12 cellular contexts compared by ENCODE assay signal in genomic region chr17:32936157-32936893, GRCh38. TPM values are rescaled to one million over a fixed set of nuclear protein-coding genes. Genes with fewer than 3 reads are reported as not detected.
DNase-seq lines count a peak whose midpoint lies in the region; ATAC-seq and TF ChIP-seq lines count a peak whose summit lies in the region.
"Had no signal": no experiment of that assay in that cellular context is flagged by ENCODE, and none has a peak within 500 bp of the region (broad histone marks: within the 10 kb centered on the region; RNA-seq: fewer than 3 reads in every experiment).

No MANE protein-coding gene starts in this region.

- peaks cover 4% of the 10 kb centered on the region for H3K36me3 ChIP-seq in mucosa of stomach (ENCODE audit: control insufficient read depth, insufficient read depth, low read length)
- peaks cover 7 to 8% of the 10 kb centered on the region in 2 donors for H3K36me3 ChIP-seq in thyroid gland
- H3K36me3 ChIP-seq in A673 (ENCODE audit: insufficient read depth, low read length, poor library complexity, severe bottlenecking), result peaks cover 20% of the 10 kb centered on the region

- TF ChIP-seq CTCF in thyroid gland (IDR thresholded peaks at IDR 0.05) (no peak), A673 (conservative IDR thresholded peaks at IDR 0.05; ENCODE audit: low read depth, low read length) (no peak)

- ATAC-seq in activated CD4-positive, alpha-beta T cell treated with anti-CD3 and anti-CD28 coated beads for 36 hours, result peak; percentile 23

- H3K27me3 Mint-ChIP-seq in activated CD4-positive, alpha-beta T cell treated with anti-CD3 and anti-CD28 coated beads for 36 hours, result peaks cover 25% of the 10 kb centered on the region
- peaks cover 28% of the 10 kb centered on the region for H3K27me3 Mint-ChIP-seq in activated CD4-positive, alpha-beta T cell treated with anti-CD3 and anti-CD28 coated beads, Interleukin-2, amount 10 ng/mL, durations not matched to agents 24 days and 14 days

- H3K36me3 Mint-ChIP-seq in activated CD4-positive, alpha-beta T cell treated with anti-CD3 and anti-CD28 coated beads for 36 hours (ENCODE audit: low read depth), result no peaks in the 10 kb centered on the region
- no peaks in the 10 kb centered on the region for H3K36me3 Mint-ChIP-seq in activated CD4-positive, alpha-beta T cell treated with anti-CD3 and anti-CD28 coated beads, Interleukin-2, amount 10 ng/mL, durations not matched to agents 24 days and 14 days (ENCODE audit: low read depth)
- H3K36me3 Mint-ChIP-seq: activated naive CD4-positive, alpha-beta T cell treated with anti-CD3 and anti-CD28 coated beads, Interleukin-2, amount 50 U/mL, for 24 hours had no signal

- H3K9ac ChIP-seq in mucosa of stomach (ENCODE audit: low read length), result peak overlapping the region; percentile 19

- H3K4me1 ChIP-seq in mucosa of stomach (ENCODE audit: control insufficient read depth, insufficient read depth, low read length), result peaks cover 15% of the 10 kb centered on the region
- H3K4me1 ChIP-seq in thyroid gland, result peaks cover 6 to 13% of the 10 kb centered on the region in 2 donors
- peaks cover 11% of the 10 kb centered on the region for H3K4me1 ChIP-seq in A673 (ENCODE audit: insufficient read depth, low read length, poor library complexity, severe bottlenecking)

- intact Hi-C loops in activated CD4-positive, alpha-beta T cell treated with anti-CD3 and anti-CD28 coated beads for 36 hours (cut with DNase I, micrococcal nuclease), result no loop called here
- intact Hi-C loops in activated CD4-positive, alpha-beta T cell treated with anti-CD3 and anti-CD28 coated beads, Interleukin-2, amount 10 ng/mL, durations not matched to agents 24 days and 14 days (cut with micrococcal nuclease), result no loop called here
- intact Hi-C loops in thyroid gland (cut with DNase I), result loop anchor here (5.0 to 10.0 kb wide), 2 partner anchors 62 to 154 kb away; partner anchors contain the start of gene MYO1D
- intact Hi-C loops in A673 (cut with micrococcal nuclease; ENCODE audit: unreplicated experiment), result no loop called here

- no TSS peak for BruUV-seq in A673 (replicated peaks; lab: Mats Ljungman, UMichigan)

- H3K9me3 Mint-ChIP-seq in activated CD4-positive, alpha-beta T cell treated with anti-CD3 and anti-CD28 coated beads for 36 hours (ENCODE audit: low read depth), result no peaks in the 10 kb centered on the region
- H3K9me3 Mint-ChIP-seq in activated CD4-positive, alpha-beta T cell treated with anti-CD3 and anti-CD28 coated beads, Interleukin-2, amount 10 ng/mL, durations not matched to agents 24 days and 14 days, result no peaks in the 10 kb centered on the region
- H3K9me3 Mint-ChIP-seq: activated naive CD4-positive, alpha-beta T cell treated with anti-CD3 and anti-CD28 coated beads, Interleukin-2, amount 50 U/mL, for 24 hours; CD4-positive, alpha-beta T cell had no signal

- H3K4me1 Mint-ChIP-seq in activated CD4-positive, alpha-beta T cell treated with anti-CD3 and anti-CD28 coated beads for 36 hours, result peaks cover 2% of the 10 kb centered on the region
- peaks cover 5% of the 10 kb centered on the region for H3K4me1 Mint-ChIP-seq in activated CD4-positive, alpha-beta T cell treated with anti-CD3 and anti-CD28 coated beads, Interleukin-2, amount 10 ng/mL, durations not matched to agents 24 days and 14 days
- H3K4me1 Mint-ChIP-seq: activated naive CD4-positive, alpha-beta T cell treated with anti-CD3 and anti-CD28 coated beads, Interleukin-2, amount 50 U/mL, for 24 hours had no signal

- no peaks in the 10 kb centered on the region for H3K27me3 ChIP-seq in mucosa of stomach (ENCODE audit: control insufficient read depth, insufficient read depth, low read length)
- no peaks in the 10 kb centered on the region for H3K27me3 ChIP-seq in thyroid gland
- no peaks in the 10 kb centered on the region for H3K27me3 ChIP-seq in A673 (replicated peaks; ENCODE audit: insufficient read depth, low read depth, low read length, poor library complexity)

- no peak for TF ChIP-seq POLR2A in thyroid gland (IDR thresholded peaks at IDR 0.05)

- no peak for DNase-seq in activated CD4-positive, alpha-beta T cell treated with anti-CD3 and anti-CD28 coated beads for 36 hours
- DNase-seq in activated CD4-positive, alpha-beta T cell treated with anti-CD3 and anti-CD28 coated beads, Interleukin-2, amount 10 ng/mL, durations not matched to agents 24 days and 14 days, result no peak
- DNase-seq in cerebellum (ENCODE audit: low spot score) (peak; percentile 84), thyroid gland (no peak), SKM-1 (lab: John Stamatoyannopoulos, UW; ENCODE audit: unreplicated experiment) (no peak), A673 (ENCODE audit: low spot score) (no peak)
- no peak for DNase-seq in central memory CD4-positive, alpha-beta T cell

- H3K27ac ChIP-seq in thyroid gland (peak overlapping the region; percentile 55 to 81 (median 73)), A673 (ENCODE audit: low read depth, low read length, poor library complexity, severe bottlenecking) (no peak overlapping the region)
- H3K27ac ChIP-seq: SK-N-MC had no signal

- 83 to 84% methylated on average over 16 of the region's 16 CpGs for WGBS in thyroid gland, 2 donors

- no peak overlapping the region for H3K4me3 Mint-ChIP-seq in activated CD4-positive, alpha-beta T cell treated with anti-CD3 and anti-CD28 coated beads for 36 hours
- no peak overlapping the region for H3K4me3 Mint-ChIP-seq in activated CD4-positive, alpha-beta T cell treated with anti-CD3 and anti-CD28 coated beads, Interleukin-2, amount 10 ng/mL, durations not matched to agents 24 days and 14 days
- H3K4me3 Mint-ChIP-seq: activated naive CD4-positive, alpha-beta T cell treated with anti-CD3 and anti-CD28 coated beads, Interleukin-2, amount 50 U/mL, for 24 hours; CD4-positive, alpha-beta T cell had no signal

- H3K4me3 ChIP-seq in mucosa of stomach (ENCODE audit: low read length) (no peak overlapping the region), thyroid gland (replicated peaks in 1 of 3) (no peak overlapping the region), A673 (ENCODE audit: low read depth, low read length, poor library complexity, severe bottlenecking) (no peak overlapping the region)
- H3K4me3 ChIP-seq: SK-N-MC had no signal

- POLR2A ChIA-PET in activated CD4-positive, alpha-beta T cell treated with anti-CD3 and anti-CD28 coated beads for 36 hours (lab: Charles Lee), result no interaction called here
- POLR2A ChIA-PET in A673 (lab: Charles Lee; ENCODE audit: low non-redundant PET), result interaction anchor here (0.6 kb wide), 1 partner anchor 97 kb away, joined by 3 read pairs; no protein-coding TSS in a partner anchor

- no peak overlapping the region for H3K27ac Mint-ChIP-seq in activated CD4-positive, alpha-beta T cell treated with anti-CD3 and anti-CD28 coated beads for 36 hours
- H3K27ac Mint-ChIP-seq in activated CD4-positive, alpha-beta T cell treated with anti-CD3 and anti-CD28 coated beads, Interleukin-2, amount 10 ng/mL, durations not matched to agents 24 days and 14 days, result no peak overlapping the region
- H3K27ac Mint-ChIP-seq: activated naive CD4-positive, alpha-beta T cell treated with anti-CD3 and anti-CD28 coated beads, Interleukin-2, amount 50 U/mL, for 24 hours; CD4-positive, alpha-beta T cell had no signal

- H3K9me3 ChIP-seq in mucosa of stomach (ENCODE audit: control insufficient read depth, low read length) (no peaks in the 10 kb centered on the region), thyroid gland (no peaks in the 10 kb centered on the region), A673 (ENCODE audit: low read depth, low read length, poor library complexity, severe bottlenecking) (no peaks in the 10 kb centered on the region)

- CTCF ChIA-PET in activated CD4-positive, alpha-beta T cell treated with anti-CD3 and anti-CD28 coated beads for 36 hours (lab: Charles Lee), result interaction anchor here (0.6 to 2.7 kb wide), 21 partner anchors 10 to 452 kb away, joined by 3 to 33 read pairs (median 3); partner anchors contain the start of gene MYO1D
- CTCF ChIA-PET in A673 (lab: Charles Lee), result interaction anchor here (0.6 kb wide), 1 partner anchor 7 kb away, joined by 4 read pairs; no protein-coding TSS in a partner anchor

RNA-seq across cellular contexts. Expression of gene TMEM98, which starts 8.4 kb away (rescaled TPM):
- total RNA-seq in activated CD4-positive, alpha-beta T cell treated with anti-CD3 and anti-CD28 coated beads for 36 hours, result under 1 TPM; 0.41 to 0.77 TPM
- 0.43 and 0.82 TPM in 2 replicates for total RNA-seq in activated CD4-positive, alpha-beta T cell treated with anti-CD3 and anti-CD28 coated beads, Interleukin-2, amount 10 ng/mL, durations not matched to agents 24 days and 14 days
- 46.9 TPM for total RNA-seq in cerebellum
- 100 to 1,000 TPM in 1 of 4 donors, 10 to 100 TPM in 3; 57.0 to 121 (median 74.8) TPM for total RNA-seq in thyroid gland
- total RNA-seq in A673 (2021), result 67.6 and 75.0 TPM in 2 replicates
- total RNA-seq: CD4-positive, alpha-beta T cell had no signal

RNA-seq across cellular contexts. Expression of gene SPACA3, which starts 55.3 kb away (rescaled TPM):
- not detected for total RNA-seq in activated CD4-positive, alpha-beta T cell treated with anti-CD3 and anti-CD28 coated beads for 36 hours
- total RNA-seq in activated CD4-positive, alpha-beta T cell treated with anti-CD3 and anti-CD28 coated beads, Interleukin-2, amount 10 ng/mL, durations not matched to agents 24 days and 14 days, result not detected in 2 replicates
- total RNA-seq in cerebellum, result not detected
- not detected for total RNA-seq in thyroid gland
- not detected in 2 replicates for total RNA-seq in A673 (2021)
- total RNA-seq: CD4-positive, alpha-beta T cell; chondrocyte had no signal

RNA-seq across cellular contexts. Expression of gene MYO1D, which starts 59.4 kb away (rescaled TPM):
- 1 to 10 TPM; 8.7 to 8.8 TPM for total RNA-seq in activated CD4-positive, alpha-beta T cell treated with anti-CD3 and anti-CD28 coated beads for 36 hours
- 12.4 and 12.9 TPM in 2 replicates for total RNA-seq in activated CD4-positive, alpha-beta T cell treated with anti-CD3 and anti-CD28 coated beads, Interleukin-2, amount 10 ng/mL, durations not matched to agents 24 days and 14 days
- total RNA-seq in cerebellum, result 49.9 TPM
- 100 to 1,000 TPM in 2 of 4 donors, 10 to 100 TPM in 2; 91.9 to 143 (median 97.8) TPM for total RNA-seq in thyroid gland
- 10.4 and 12.1 TPM in 2 replicates for total RNA-seq in A673 (2021)

Comparison
In these comparisons a context has a peak if more than half of its experiments do, and no peak if none do; other contexts are left out.
1. RNA of gene TMEM98, which starts 8.4 kb away (total RNA-seq): 57.0 to 121 TPM in thyroid gland, 67.6 to 75.0 TPM in A673 and 46.9 TPM in cerebellum (single experiment); 0.43 to 0.82 TPM in activated CD4-positive, alpha-beta T cell treated with anti-CD3 and anti-CD28 coated beads, Interleukin-2, amount 10 ng/mL, durations not matched to agents 24 days and 14 days and 0.41 to 0.77 TPM in activated CD4-positive, alpha-beta T cell treated with anti-CD3 and anti-CD28 coated beads for 36 hours; every median in the first group is over 10 times any median in the second.